8 cellular contexts compared by ENCODE assay signal in the genomic region with DNA sequence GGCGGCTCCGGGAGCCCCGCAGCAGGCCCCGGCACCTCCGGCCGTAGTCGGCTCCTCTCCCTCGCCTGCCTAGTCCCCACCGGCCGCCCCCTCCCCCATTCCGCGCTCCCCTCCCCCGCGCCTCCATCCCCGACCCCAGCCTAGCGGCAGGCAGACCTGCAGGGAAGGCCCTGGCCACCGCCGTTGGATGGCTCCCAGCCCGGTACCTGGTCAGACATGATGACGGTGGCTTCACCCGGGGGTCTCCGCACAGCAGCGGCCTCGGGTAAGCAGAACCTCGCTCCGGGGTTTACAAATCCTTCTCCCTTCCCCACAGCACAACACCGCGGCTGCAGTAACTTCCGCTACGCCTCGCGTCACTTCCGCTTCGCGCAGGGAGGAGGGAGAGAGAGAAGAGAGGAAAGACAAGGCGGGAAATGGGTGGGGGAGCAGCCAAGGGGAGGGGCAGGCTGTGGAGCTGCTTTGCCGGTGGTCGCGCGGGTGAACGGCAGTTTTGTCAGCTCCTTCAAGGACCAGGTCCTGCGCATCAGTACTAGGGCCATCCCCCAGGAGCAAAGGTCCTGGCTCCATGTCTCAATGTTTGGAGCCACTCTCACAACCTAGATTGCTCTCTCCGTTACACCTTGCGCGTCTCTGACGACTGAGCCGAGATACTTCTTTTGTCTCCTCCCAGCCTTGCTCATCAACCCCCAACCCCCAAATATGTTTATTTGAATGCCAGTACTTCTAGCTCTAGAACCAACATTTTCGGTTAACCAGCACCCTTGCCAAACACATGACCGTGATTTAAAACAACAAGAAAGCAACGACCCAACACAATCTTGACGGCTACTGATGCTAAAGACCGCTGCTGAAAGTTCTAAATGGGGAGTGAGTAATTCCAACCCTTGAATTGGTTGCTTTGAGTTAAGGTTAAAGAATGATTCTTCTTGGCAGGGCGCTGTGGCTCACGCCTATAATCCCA. TPM values are rescaled to one million over a fixed set of nuclear protein-coding genes. Genes with fewer than 3 reads are reported as not detected.
A peak's percentile ranks its signal among the peaks of the same experiment; 100 is the strongest.
DNase-seq lines count a peak whose midpoint lies in the region; FAIRE-seq and TF ChIP-seq lines count a peak whose summit lies in the region.

A gene (minus strand): TSS at position 364 of the 964 bp plus-strand sequence. CDS start 146 bp downstream, at position 218.

- H3K4me1 Mint-ChIP-seq in activated naive CD4-positive, alpha-beta T cell treated with anti-CD3 and anti-CD28 coated beads for 36 hours (ENCODE audit: low read depth), result peaks cover 31% of the 10 kb centered on the region

- H3K36me3 ChIP-seq in neuron (ENCODE audit: insufficient read depth, low read length) (no peaks in the 10 kb centered on the region), subcutaneous abdominal adipose tissue (ENCODE audit: control insufficient read depth in 5 of 5, insufficient read depth in 5 of 5, low read length in 5 of 5) (no peaks in the 10 kb centered on the region)

- no peaks in the 10 kb centered on the region for H3K27me3 Mint-ChIP-seq in activated naive CD4-positive, alpha-beta T cell treated with anti-CD3 and anti-CD28 coated beads for 36 hours (ENCODE audit: low read depth)

- peak within 1 kb of the TSS; percentile 85 for H3K27ac ChIP-seq in subcutaneous abdominal adipose tissue (ENCODE audit: low read depth, low read length)

- intact Hi-C loops in activated naive CD4-positive, alpha-beta T cell treated with anti-CD3 and anti-CD28 coated beads for 36 hours (cut with micrococcal nuclease), result loop anchor here (1.0 to 2.0 kb wide), 4 partner anchors 27 to 138 kb away; a partner anchor contains a TSS

- H3K4me3 ChIP-seq in HFF-Myc (replicated peaks; ENCODE audit: low read depth, low read length) (peak within 1 kb of the TSS; percentile 79), neuron (ENCODE audit: low read length) (peak within 1 kb of the TSS; percentile 97), subcutaneous abdominal adipose tissue (ENCODE audit: low read depth in 1 of 5, low read length in 5 of 5) (peak within 1 kb of the TSS; percentile 85 to 99 (median 95))

- no peaks in the 10 kb centered on the region for H3K9me3 ChIP-seq in neuron (ENCODE audit: low read length)
- no peaks in the 10 kb centered on the region for H3K9me3 ChIP-seq in subcutaneous abdominal adipose tissue (ENCODE audit: control insufficient read depth in 5 of 5, low read length in 5 of 5)

- FAIRE-seq in frontal cortex (lab: Jason Lieb, UNC), result no peak

- H3K27me3 ChIP-seq in neuron (ENCODE audit: insufficient read depth, low read length), result no peaks in the 10 kb centered on the region
- H3K27me3 ChIP-seq in subcutaneous abdominal adipose tissue (ENCODE audit: control insufficient read depth in 5 of 5, insufficient read depth in 4 of 5, low read length in 5 of 5), result no peaks in the 10 kb centered on the region

- no peaks in the 10 kb centered on the region for H3K36me3 Mint-ChIP-seq in activated naive CD4-positive, alpha-beta T cell treated with anti-CD3 and anti-CD28 coated beads for 36 hours (ENCODE audit: low read depth)

- H3K9ac ChIP-seq in subcutaneous abdominal adipose tissue (ENCODE audit: low read length in 5 of 5), result peak within 1 kb of the TSS; percentile 91 to 97 (median 94)

- DNase-seq in GM03348 (ENCODE audit: low spot score) (peak; percentile 93), HFF-Myc (ENCODE audit: extremely low read depth, low read depth) (peak; percentile 66), NAMALWA (ENCODE audit: low spot score) (peak; percentile 97), SK-N-DZ (ENCODE audit: low spot score) (peak; percentile 97), frontal cortex (ENCODE audit: low spot score in 2 of 2) (peak; percentile 79 to 88)
- DNase-seq in activated naive CD4-positive, alpha-beta T cell treated with anti-CD3 and anti-CD28 coated beads for 36 hours, result peak; percentile 97

- H3K9me3 Mint-ChIP-seq in activated naive CD4-positive, alpha-beta T cell treated with anti-CD3 and anti-CD28 coated beads for 36 hours, result no peaks in the 10 kb centered on the region

- CTCF ChIA-PET in activated naive CD4-positive, alpha-beta T cell treated with anti-CD3 and anti-CD28 coated beads for 36 hours (lab: Charles Lee), result interaction anchor here (1.0 kb wide), 1 partner anchor 26 kb away, joined by 3 read pairs; no protein-coding TSS in a partner anchor

- peak within 1 kb of the TSS; percentile 97 for H3K4me3 Mint-ChIP-seq in activated naive CD4-positive, alpha-beta T cell treated with anti-CD3 and anti-CD28 coated beads for 36 hours

- peaks cover 13% of the 10 kb centered on the region for H3K4me1 ChIP-seq in neuron (ENCODE audit: insufficient read depth, low read length)
- peaks cover 2 to 20% (median 18%) of the 10 kb centered on the region in 5 donors for H3K4me1 ChIP-seq in subcutaneous abdominal adipose tissue (ENCODE audit: control insufficient read depth in 5 of 5, insufficient read depth in 5 of 5, low read length in 5 of 5)

- H2AFZ ChIP-seq in neuron (ENCODE audit: low read depth, low read length), result peak within 1 kb of the TSS; percentile 57

- no peak for TF ChIP-seq CTCF in HFF-Myc (IDR thresholded peaks at IDR 0.05; ENCODE audit: low read depth, low read length, missing control alignments)

- H3K27ac Mint-ChIP-seq in activated naive CD4-positive, alpha-beta T cell treated with anti-CD3 and anti-CD28 coated beads for 36 hours, result peak within 1 kb of the TSS; percentile 91

RNA-seq across cellular contexts. Expression of the gene that starts here (rescaled TPM):
- polyA plus RNA-seq in SK-N-DZ (2014; cell fraction: cytosol; rRNA removed), result 230 and 252 TPM in 2 replicates
- 121 and 133 TPM in 2 replicates for polyA plus RNA-seq in SK-N-DZ (2014; cell fraction: nucleus; rRNA removed)
- 100 to 1,000 TPM; 131 to 132 TPM for total RNA-seq in activated naive CD4-positive, alpha-beta T cell treated with anti-CD3 and anti-CD28 coated beads for 36 hours
- 177 TPM for total RNA-seq in frontal cortex

Comparison
In these comparisons a context has a peak if more than half of its experiments do, and no peak if none do; other contexts are left out.
1. Peak in every context shown above with its lines: DNase-seq, H3K4me3 ChIP-seq and H3K27ac ChIP-seq.